ENCODE assay signal across 25 cellular contexts in genomic region chr20:52130406-52130805, GRCh38.
DNase-seq lines count a peak whose midpoint lies in the region; ATAC-seq and TF ChIP-seq lines count a peak whose summit lies in the region.
"Had no signal": no experiment of that assay in that cellular context is flagged by ENCODE, and none has a peak within 500 bp of the region (broad histone marks: within the 10 kb centered on the region; RNA-seq: fewer than 3 reads in every experiment).

No MANE protein-coding gene starts in this region.

- H3K9me3 Mint-ChIP-seq in activated CD8-positive, alpha-beta T cell treated with anti-CD3 and anti-CD28 coated beads for 36 hours, result no peaks in the 10 kb centered on the region
- H3K9me3 Mint-ChIP-seq in activated CD8-positive, alpha-beta T cell treated with anti-CD3 and anti-CD28 coated beads, Interleukin-2, amount 10 ng/mL, durations not matched to agents 7 days and 5 days (ENCODE audit: insufficient read depth), result no peaks in the 10 kb centered on the region
- H3K9me3 Mint-ChIP-seq: CD4-positive, alpha-beta T cell had no signal

- POLR2A ChIA-PET in activated CD8-positive, alpha-beta T cell treated with anti-CD3 and anti-CD28 coated beads for 36 hours (lab: Charles Lee), result no interaction called here
- POLR2A ChIA-PET in activated CD8-positive, alpha-beta T cell treated with anti-CD3 and anti-CD28 coated beads, Interleukin-2, amount 10 ng/mL, durations not matched to agents 7 days and 5 days (lab: Charles Lee), result no interaction called here

- peaks cover 4% of the 10 kb centered on the region for H3K4me1 Mint-ChIP-seq in activated CD8-positive, alpha-beta T cell treated with anti-CD3 and anti-CD28 coated beads for 36 hours (ENCODE audit: low read depth)
- no peaks in the 10 kb centered on the region for H3K4me1 Mint-ChIP-seq in activated CD8-positive, alpha-beta T cell treated with anti-CD3 and anti-CD28 coated beads, Interleukin-2, amount 10 ng/mL, durations not matched to agents 7 days and 5 days (ENCODE audit: low read depth)

- intact Hi-C loops in activated CD8-positive, alpha-beta T cell treated with anti-CD3 and anti-CD28 coated beads for 36 hours (cut with micrococcal nuclease), result no loop called here

- no peak for TF ChIP-seq CTCF in activated CD8-positive, alpha-beta T cell treated with anti-CD3 and anti-CD28 coated beads for 36 hours (IDR thresholded peaks at IDR 0.05)
- no peak for TF ChIP-seq CTCF in choroid plexus epithelial cell (conservative IDR thresholded peaks at IDR 0.05; ENCODE audit: low read depth, low read length)
- no peak for TF ChIP-seq CTCF in foreskin fibroblast (IDR thresholded peaks at IDR 0.05; ENCODE audit: low read depth, low read length)

- peak; percentile 27 for ATAC-seq in activated CD8-positive, alpha-beta T cell treated with anti-CD3 and anti-CD28 coated beads for 36 hours
- no peak for ATAC-seq in activated CD8-positive, alpha-beta T cell treated with anti-CD3 and anti-CD28 coated beads, Interleukin-2, amount 10 ng/mL, durations not matched to agents 7 days and 5 days
- ATAC-seq: GM12878, HCT116 had no signal

- no peaks in the 10 kb centered on the region for H3K36me3 Mint-ChIP-seq in activated CD8-positive, alpha-beta T cell treated with anti-CD3 and anti-CD28 coated beads for 36 hours (ENCODE audit: low read depth)
- no peaks in the 10 kb centered on the region for H3K36me3 Mint-ChIP-seq in activated CD8-positive, alpha-beta T cell treated with anti-CD3 and anti-CD28 coated beads, Interleukin-2, amount 10 ng/mL, durations not matched to agents 7 days and 5 days (ENCODE audit: low read depth)

- H3K27me3 Mint-ChIP-seq in activated CD8-positive, alpha-beta T cell treated with anti-CD3 and anti-CD28 coated beads for 36 hours, result no peaks in the 10 kb centered on the region
- H3K27me3 Mint-ChIP-seq in activated CD8-positive, alpha-beta T cell treated with anti-CD3 and anti-CD28 coated beads, Interleukin-2, amount 10 ng/mL, durations not matched to agents 7 days and 5 days (ENCODE audit: low read depth), result no peaks in the 10 kb centered on the region
- H3K27me3 Mint-ChIP-seq: CD4-positive, alpha-beta T cell; IgD-negative memory B cell had no signal

- no peak overlapping the region for H3K4me3 ChIP-seq in choroid plexus epithelial cell (ENCODE audit: low read depth, low read length)
- no peak overlapping the region for H3K4me3 ChIP-seq in foreskin fibroblast (ENCODE audit: low read depth in 1 of 2, low read length in 2 of 2)
- H3K4me3 ChIP-seq: BLaER1, GM12878, GM23248, Peyer's patch, SJCRH30 had no signal

- H3K27ac Mint-ChIP-seq in activated CD8-positive, alpha-beta T cell treated with anti-CD3 and anti-CD28 coated beads for 36 hours, result no peak overlapping the region
- H3K27ac Mint-ChIP-seq in activated CD8-positive, alpha-beta T cell treated with anti-CD3 and anti-CD28 coated beads, Interleukin-2, amount 10 ng/mL, durations not matched to agents 7 days and 5 days, result no peak overlapping the region
- H3K27ac Mint-ChIP-seq: CD4-positive, alpha-beta T cell; IgD-negative memory B cell had no signal

- DNase-seq in activated CD8-positive, alpha-beta T cell treated with anti-CD3 and anti-CD28 coated beads for 36 hours, result no peak
- DNase-seq in activated CD8-positive, alpha-beta T cell treated with anti-CD3 and anti-CD28 coated beads, Interleukin-2, amount 10 ng/mL, durations not matched to agents 7 days and 5 days, result no peak
- DNase-seq in choroid plexus epithelial cell (ENCODE audit: low read depth) (peak; percentile 50), foreskin fibroblast (peak; percentile 9 to 10), retina (no peak), GOT3 (lab: John Stamatoyannopoulos, UW) (no peak), iPS-NIHi7 (ENCODE audit: extremely low spot score) (no peak), islet precursor cell (no peak)
- DNase-seq: ACHN; CD4-positive, alpha-beta T cell; COR-L47; DMS79; GM23248; MV-4-11; NCI-H1105 treated with DMSO at 0.1 percent for 48 hours; NCI-H1694; NCI-H2081; NCI-H2171; NCI-H524 treated with DMSO at 0.1 percent for 48 hours; Peyer's patch; SJCRH30 had no signal

- CTCF ChIA-PET in activated CD8-positive, alpha-beta T cell treated with anti-CD3 and anti-CD28 coated beads for 36 hours (lab: Charles Lee), result no interaction called here
- CTCF ChIA-PET in activated CD8-positive, alpha-beta T cell treated with anti-CD3 and anti-CD28 coated beads, Interleukin-2, amount 10 ng/mL, durations not matched to agents 7 days and 5 days (lab: Charles Lee), result no interaction called here

- H3K4me3 Mint-ChIP-seq in activated CD8-positive, alpha-beta T cell treated with anti-CD3 and anti-CD28 coated beads for 36 hours, result no peak overlapping the region
- H3K4me3 Mint-ChIP-seq in activated CD8-positive, alpha-beta T cell treated with anti-CD3 and anti-CD28 coated beads, Interleukin-2, amount 10 ng/mL, durations not matched to agents 7 days and 5 days, result no peak overlapping the region
- H3K4me3 Mint-ChIP-seq: CD4-positive, alpha-beta T cell; IgD-negative memory B cell had no signal

Comparison
In these comparisons a context has a peak if more than half of its experiments do, and no peak if none do; other contexts are left out.
1. DNase-seq: peak in choroid plexus epithelial cell (single experiment) and foreskin fibroblast (2 of 2); none in activated CD8-positive, alpha-beta T cell treated with anti-CD3 and anti-CD28 coated beads for 36 hours (single experiment), activated CD8-positive, alpha-beta T cell treated with anti-CD3 and anti-CD28 coated beads, Interleukin-2, amount 10 ng/mL, durations not matched to agents 7 days and 5 days (single experiment), retina (single experiment), GOT3 (single experiment), iPS-NIHi7 (single experiment) and islet precursor cell (single experiment).